In the genomic region with DNA sequence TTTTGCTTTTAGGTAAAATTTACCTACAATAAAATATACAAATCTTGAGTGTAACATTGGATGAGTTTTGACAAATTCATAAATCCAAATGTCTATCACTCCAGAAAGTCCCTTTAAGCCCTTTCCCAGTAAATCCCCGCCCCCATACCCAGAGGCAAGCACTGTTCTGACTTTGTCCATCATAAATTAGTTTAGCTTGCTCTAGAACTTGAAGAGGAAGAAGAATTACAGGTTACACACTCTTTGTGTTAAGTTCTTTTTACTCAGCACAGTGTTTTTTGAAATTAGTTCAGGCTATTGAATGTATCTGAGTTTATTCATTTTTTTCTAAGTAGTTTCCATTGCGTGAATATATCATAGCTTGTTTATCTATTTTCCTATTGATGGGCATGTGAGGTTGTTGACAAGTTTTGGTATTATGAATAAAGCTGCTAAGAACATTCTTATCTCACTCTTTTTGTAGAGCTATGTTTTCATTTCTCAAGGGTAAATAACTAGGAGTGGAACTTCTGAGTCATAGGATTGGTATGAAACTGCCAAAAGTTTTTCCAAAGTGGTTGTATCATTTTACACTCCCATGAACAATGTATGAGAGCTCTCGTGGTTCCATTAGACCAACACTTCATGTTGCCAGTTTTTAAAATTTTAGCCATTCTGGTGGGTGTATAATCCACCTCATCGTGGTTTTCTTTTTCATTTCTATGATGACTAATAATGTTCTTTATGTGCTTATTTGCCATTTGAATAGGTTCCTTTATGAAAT, we compare ENCODE assay signal across 8 cellular contexts. TPM values are rescaled to one million over a fixed set of nuclear protein-coding genes. Genes with fewer than 3 reads are reported as not detected.
A peak's percentile ranks its signal among the peaks of the same experiment; 100 is the strongest.
DNase-seq lines count a peak whose midpoint lies in the region; ATAC-seq, FAIRE-seq and TF ChIP-seq lines count a peak whose summit lies in the region.

No MANE protein-coding gene starts in this region.

- no peaks in the 10 kb centered on the region for H4K20me1 ChIP-seq in K562 (replicated peaks; ENCODE audit: control insufficient read depth, insufficient read depth, low read length)

- no peaks in the 10 kb centered on the region for H3K9me1 ChIP-seq in K562 (ENCODE audit: control insufficient read depth, insufficient read depth, low read length)

- FAIRE-seq in K562 (lab: Jason Lieb, UNC) (no peak), frontal cortex (lab: Jason Lieb, UNC) (no peak)

- no peak; a peak in 1 of 4 replicates for TF ChIP-seq RAD21 in K562 (CRISPR knock-in tag; conservative IDR thresholded peaks at IDR 0.05 in 1 of 2, IDR thresholded peaks at IDR 0.05 in 1 of 2)

- BruUV-seq in K562 (replicated peaks; lab: Mats Ljungman, UMichigan), result no TSS peak

- H3K27ac ChIP-seq in K562 (ENCODE audit: extremely low read depth, low read depth, low read length), result no peak overlapping the region

- intact Hi-C loops in K562 (cut with micrococcal nuclease), result no loop called here
- intact Hi-C loops in posterior vena cava (cut with DNase I), result no loop called here

- TF ChIP-seq CTCF in K562 (IDR thresholded peaks at IDR 0.05 in 2 of 3, conservative IDR thresholded peaks at IDR 0.05 in 1 of 3; ENCODE audit: insufficient read depth in 2 of 3, low read depth in 1 of 3, low read length in 3 of 3) (no peak), omental fat pad (IDR thresholded peaks at IDR 0.05) (no peak)

- no peaks in the 10 kb centered on the region for H3K79me2 ChIP-seq in K562 (ENCODE audit: control insufficient read depth, insufficient read depth, low read length)

- H3K27me3 Mint-ChIP-seq in activated naive CD4-positive, alpha-beta T cell treated with anti-CD3 and anti-CD28 coated beads, Interleukin-2, amount 50 U/mL, for 24 hours, result no peaks in the 10 kb centered on the region

- H3K27me3 ChIP-seq in K562 (ENCODE audit: control insufficient read depth in 2 of 2, insufficient read depth in 2 of 2, low read length in 2 of 2), result no peaks in the 10 kb centered on the region

- H2AFZ ChIP-seq in K562 (ENCODE audit: low read depth, low read length), result no peak overlapping the region

- DNase-seq in activated naive CD4-positive, alpha-beta T cell (lab: John Stamatoyannopoulos, UW), result no peak
- no peak for DNase-seq in K562 (ENCODE audit: extremely low read depth in 1 of 4, low spot score in 3 of 4)
- DNase-seq in omental fat pad (ENCODE audit: low spot score), result no peak
- no peak for DNase-seq in NCI-H345 (lab: John Stamatoyannopoulos, UW)
- no peak for DNase-seq in posterior vena cava (ENCODE audit: low spot score)
- no peak for DNase-seq in frontal cortex (ENCODE audit: low spot score in 2 of 2)

- no peak for TF ChIP-seq POLR2A in K562 (conservative IDR thresholded peaks at IDR 0.05)

- no peaks in the 10 kb centered on the region for H3K9me3 Mint-ChIP-seq in activated naive CD4-positive, alpha-beta T cell treated with anti-CD3 and anti-CD28 coated beads, Interleukin-2, amount 50 U/mL, for 24 hours

- CTCF ChIA-PET in K562 (lab: Yijun Ruan, JAX; ENCODE audit: low intra/inter-chr PET ratio), result no interaction called here

- H3K4me2 ChIP-seq in K562 (ENCODE audit: insufficient read depth, low read length), result no peak overlapping the region

- WGBS in K562 (ENCODE audit: insufficient coverage, low coverage, missing lambda C conversion rate), result 3% methylated on average over 4 of the region's 4 CpGs

- peak overlapping the region; percentile 95 for H3K27ac Mint-ChIP-seq in activated naive CD4-positive, alpha-beta T cell treated with anti-CD3 and anti-CD28 coated beads, Interleukin-2, amount 50 U/mL, for 24 hours

- H3K9ac ChIP-seq in K562 (ENCODE audit: insufficient read depth in 1 of 2, low read depth in 2 of 2, low read length in 2 of 2), result no peak overlapping the region

- peaks cover 18% of the 10 kb centered on the region for H3K4me1 Mint-ChIP-seq in activated naive CD4-positive, alpha-beta T cell treated with anti-CD3 and anti-CD28 coated beads, Interleukin-2, amount 50 U/mL, for 24 hours

- H3K36me3 ChIP-seq in K562 (ENCODE audit: control insufficient read depth, insufficient read depth, low read length), result no peaks in the 10 kb centered on the region

- no peaks in the 10 kb centered on the region for H3K36me3 Mint-ChIP-seq in activated naive CD4-positive, alpha-beta T cell treated with anti-CD3 and anti-CD28 coated beads, Interleukin-2, amount 50 U/mL, for 24 hours

- TF ChIP-seq EP300 in K562 (IDR thresholded peaks at IDR 0.05; ENCODE audit: low read length), result no peak

- POLR2A ChIA-PET in K562 (lab: Yijun Ruan, JAX), result interaction anchor here (0.6 kb wide), 1 partner anchor 9 kb away, joined by 3 read pairs; no protein-coding TSS in a partner anchor

- 0 out of 2 replicates have a peak, but pooled peaks cover 2% of the 10 kb centered on the region for H3K9me3 ChIP-seq in K562 (replicated peaks; ENCODE audit: control insufficient read depth, insufficient read depth, low read depth, low read length)

- ATAC-seq in HG03565 (IDR thresholded peaks at IDR 0.05; ENCODE audit: unreplicated experiment) (peak; percentile 80), K562 (no peak), omental fat pad (ENCODE audit: low FRiP score) (peak; percentile 85)

- no peak overlapping the region for H3K4me3 ChIP-seq in K562

- in situ Hi-C loops in K562 (cut with MboI), result no loop called here

- no peak overlapping the region for H3K4me3 Mint-ChIP-seq in activated naive CD4-positive, alpha-beta T cell treated with anti-CD3 and anti-CD28 coated beads, Interleukin-2, amount 50 U/mL, for 24 hours

- H3K4me1 ChIP-seq in K562 (replicated peaks in 1 of 2; ENCODE audit: control insufficient read depth in 2 of 2, insufficient read depth in 2 of 2, low read length in 2 of 2), result peaks cover 0 to 6% of the 10 kb centered on the region in 2 experiments; a peak in 2 of 5 replicates

TF ChIP-seq in K562, 482 proteins besides CTCF, POLR2A, EP300 and RAD21 (continues in another document):
- TF ChIP-seq ARID1B (IDR thresholded peaks at IDR 0.05) (peak; percentile 61; the same call in 1 of the 2 replicates), ATF7 (IDR thresholded peaks at IDR 0.05) (peak; percentile 49; the same call in 1 of the 2 replicates), NFIC (IDR thresholded peaks at IDR 0.05) (no peak), MCM5 (IDR thresholded peaks at IDR 0.05; ENCODE audit: low read depth) (no peak)
- TF ChIP-seq, protein P1, sequence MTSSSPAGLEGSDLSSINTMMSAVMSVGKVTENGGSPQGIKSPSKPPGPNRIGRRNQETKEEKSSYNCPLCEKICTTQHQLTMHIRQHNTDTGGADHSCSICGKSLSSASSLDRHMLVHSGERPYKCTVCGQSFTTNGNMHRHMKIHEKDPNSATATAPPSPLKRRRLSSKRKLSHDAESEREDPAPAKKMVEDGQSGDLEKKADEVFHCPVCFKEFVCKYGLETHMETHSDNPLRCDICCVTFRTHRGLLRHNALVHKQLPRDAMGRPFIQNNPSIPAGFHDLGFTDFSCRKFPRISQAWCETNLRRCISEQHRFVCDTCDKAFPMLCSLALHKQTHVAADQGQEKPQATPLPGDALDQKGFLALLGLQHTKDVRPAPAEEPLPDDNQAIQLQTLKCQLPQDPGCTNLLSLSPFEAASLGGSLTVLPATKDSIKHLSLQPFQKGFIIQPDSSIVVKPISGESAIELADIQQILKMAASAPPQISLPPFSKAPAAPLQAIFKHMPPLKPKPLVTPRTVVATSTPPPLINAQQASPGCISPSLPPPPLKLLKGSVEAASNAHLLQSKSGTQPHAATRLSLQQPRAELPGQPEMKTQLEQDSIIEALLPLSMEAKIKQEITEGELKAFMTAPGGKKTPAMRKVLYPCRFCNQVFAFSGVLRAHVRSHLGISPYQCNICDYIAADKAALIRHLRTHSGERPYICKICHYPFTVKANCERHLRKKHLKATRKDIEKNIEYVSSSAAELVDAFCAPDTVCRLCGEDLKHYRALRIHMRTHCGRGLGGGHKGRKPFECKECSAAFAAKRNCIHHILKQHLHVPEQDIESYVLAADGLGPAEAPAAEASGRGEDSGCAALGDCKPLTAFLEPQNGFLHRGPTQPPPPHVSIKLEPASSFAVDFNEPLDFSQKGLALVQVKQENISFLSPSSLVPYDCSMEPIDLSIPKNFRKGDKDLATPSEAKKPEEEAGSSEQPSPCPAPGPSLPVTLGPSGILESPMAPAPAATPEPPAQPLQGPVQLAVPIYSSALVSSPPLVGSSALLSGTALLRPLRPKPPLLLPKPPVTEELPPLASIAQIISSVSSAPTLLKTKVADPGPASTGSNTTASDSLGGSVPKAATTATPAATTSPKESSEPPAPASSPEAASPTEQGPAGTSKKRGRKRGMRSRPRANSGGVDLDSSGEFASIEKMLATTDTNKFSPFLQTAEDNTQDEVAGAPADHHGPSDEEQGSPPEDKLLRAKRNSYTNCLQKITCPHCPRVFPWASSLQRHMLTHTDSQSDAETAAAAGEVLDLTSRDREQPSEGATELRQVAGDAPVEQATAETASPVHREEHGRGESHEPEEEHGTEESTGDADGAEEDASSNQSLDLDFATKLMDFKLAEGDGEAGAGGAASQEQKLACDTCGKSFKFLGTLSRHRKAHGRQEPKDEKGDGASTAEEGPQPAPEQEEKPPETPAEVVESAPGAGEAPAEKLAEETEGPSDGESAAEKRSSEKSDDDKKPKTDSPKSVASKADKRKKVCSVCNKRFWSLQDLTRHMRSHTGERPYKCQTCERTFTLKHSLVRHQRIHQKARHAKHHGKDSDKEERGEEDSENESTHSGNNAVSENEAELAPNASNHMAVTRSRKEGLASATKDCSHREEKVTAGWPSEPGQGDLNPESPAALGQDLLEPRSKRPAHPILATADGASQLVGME (CRISPR knock-in tag; IDR thresholded peaks at IDR 0.05), result no peak

RNA-seq across cellular contexts. Expression of a gene that starts 22.4 kb away (rescaled TPM):
- total RNA-seq in K562 (2011; cell fraction: chromatin; rRNA removed; ENCODE audit: low replicate concordance), result 0.46 TPM in 1 of 2 replicates, not detected in the other
- 0.26 and 0.33 TPM in 2 replicates for total RNA-seq in K562 (2011; cell fraction: nucleolus; rRNA removed)
- total RNA-seq in K562 (2011; cell fraction: nucleoplasm; rRNA removed), result 0.15 and 0.61 TPM in 2 replicates
- total RNA-seq in K562 (2014; rRNA removed) (0.04 and 0.14 TPM in 2 replicates), K562 (2014; rRNA removed; fragmentation: Illumina TruSeq; extraction: Trizol) (0.15 and 0.26 TPM in 2 replicates), K562 (2015; rRNA removed; fragmentation: Illumina TruSeq; extraction: Trizol) (0.15 TPM in 1 of 2 replicates, not detected in the other), K562 (2021) (0.20 and 0.22 TPM in 2 replicates), omental fat pad (10 to 100 TPM in 2 of 4 donors, 1 to 10 TPM in 2; 3.2 to 21.7 (median 9.6) TPM), posterior vena cava (1 to 10 TPM; 2.8 to 4.4 TPM), frontal cortex (0.82 TPM)
- polyA plus RNA-seq in K562 (2011; rRNA removed) (0.14 and 0.42 TPM in 2 replicates), K562 (2014; fragmentation: Illumina TruSeq; extraction: Trizol) (0.06 and 0.08 TPM in 2 replicates), K562 (2014; fragmentation: Nextera tagmentation; extraction: Ambion mirVana) (under 1 TPM; 0.01 to 0.04 TPM), K562 (2014; rRNA removed) (0.29 TPM in 1 of 2 replicates, not detected in the other)
- 0.07 and 0.12 TPM in 2 replicates for polyA plus RNA-seq in K562 (2011; cell fraction: cytosol; rRNA removed)
- 0.15 and 0.31 TPM in 2 replicates for polyA plus RNA-seq in K562 (2011; cell fraction: nucleus; rRNA removed)
- polyA plus RNA-seq in K562 (2012), result 0.05 and 0.29 TPM in 2 replicates
- 0.27 and 0.81 TPM in 2 replicates for polyA minus RNA-seq in K562 (2011; rRNA and poly(A)+ RNA removed)
- polyA minus RNA-seq in K562 (2011; cell fraction: cytosol; rRNA and poly(A)+ RNA removed), result 0.57 TPM in 1 of 2 replicates, not detected in the other
- under 0.01 and 0.11 TPM in 2 replicates for polyA minus RNA-seq in K562 (2011; cell fraction: nucleus; rRNA and poly(A)+ RNA removed)
